Comparison of ENCODE assay signal across 1 cellular context in the genomic region with DNA sequence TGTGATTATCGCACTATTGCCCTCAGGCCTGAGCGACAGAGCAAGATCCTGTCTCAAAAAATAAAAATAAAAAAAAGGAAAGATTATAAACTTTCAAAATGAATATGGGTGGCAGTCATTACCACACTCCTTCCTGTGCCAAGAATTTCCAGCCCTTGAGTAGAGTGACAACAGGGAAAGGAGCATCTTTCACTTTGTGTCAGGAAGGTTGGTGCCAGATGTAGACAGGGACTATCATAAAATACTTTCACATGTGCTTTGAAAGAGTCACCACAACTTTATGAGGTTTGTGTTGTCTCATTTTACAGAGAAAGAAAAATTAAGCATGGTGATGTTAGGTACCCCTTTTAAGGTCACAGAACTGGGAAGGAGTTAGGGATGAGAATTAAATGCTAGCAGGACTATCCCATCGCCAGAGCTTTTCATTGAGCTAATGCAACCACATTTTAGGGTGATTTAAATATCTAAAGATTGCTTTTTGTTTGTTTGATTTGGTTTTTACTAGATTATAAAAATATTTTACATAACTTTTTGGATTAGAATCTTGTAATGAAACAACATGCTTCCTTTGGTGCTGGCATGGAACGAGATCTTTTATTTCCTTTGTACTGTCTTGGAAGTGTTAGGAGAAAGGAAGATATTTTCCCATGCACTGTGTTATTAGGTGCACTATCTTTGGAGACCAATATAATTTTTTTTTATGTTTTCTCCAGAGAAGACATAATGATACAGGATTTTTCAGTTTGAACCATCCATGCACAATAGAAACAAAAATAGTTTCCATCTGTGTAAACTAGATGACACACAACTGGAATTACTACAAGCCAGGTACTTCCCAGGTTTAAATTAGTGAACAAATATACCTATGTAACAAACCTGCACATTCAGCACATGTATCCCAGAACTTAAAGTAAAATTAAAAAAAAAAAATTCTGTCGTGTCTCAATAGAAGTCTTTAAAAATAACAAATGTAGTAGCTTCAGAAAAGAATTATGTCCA.
TF ChIP-seq lines count a peak whose summit lies in the region.

No MANE protein-coding gene starts in this region.

TF ChIP-seq in HepG2, 621 proteins besides CTCF, POLR2A, EP300 and RAD21 (continued from another document):
- TF ChIP-seq, protein P1, sequence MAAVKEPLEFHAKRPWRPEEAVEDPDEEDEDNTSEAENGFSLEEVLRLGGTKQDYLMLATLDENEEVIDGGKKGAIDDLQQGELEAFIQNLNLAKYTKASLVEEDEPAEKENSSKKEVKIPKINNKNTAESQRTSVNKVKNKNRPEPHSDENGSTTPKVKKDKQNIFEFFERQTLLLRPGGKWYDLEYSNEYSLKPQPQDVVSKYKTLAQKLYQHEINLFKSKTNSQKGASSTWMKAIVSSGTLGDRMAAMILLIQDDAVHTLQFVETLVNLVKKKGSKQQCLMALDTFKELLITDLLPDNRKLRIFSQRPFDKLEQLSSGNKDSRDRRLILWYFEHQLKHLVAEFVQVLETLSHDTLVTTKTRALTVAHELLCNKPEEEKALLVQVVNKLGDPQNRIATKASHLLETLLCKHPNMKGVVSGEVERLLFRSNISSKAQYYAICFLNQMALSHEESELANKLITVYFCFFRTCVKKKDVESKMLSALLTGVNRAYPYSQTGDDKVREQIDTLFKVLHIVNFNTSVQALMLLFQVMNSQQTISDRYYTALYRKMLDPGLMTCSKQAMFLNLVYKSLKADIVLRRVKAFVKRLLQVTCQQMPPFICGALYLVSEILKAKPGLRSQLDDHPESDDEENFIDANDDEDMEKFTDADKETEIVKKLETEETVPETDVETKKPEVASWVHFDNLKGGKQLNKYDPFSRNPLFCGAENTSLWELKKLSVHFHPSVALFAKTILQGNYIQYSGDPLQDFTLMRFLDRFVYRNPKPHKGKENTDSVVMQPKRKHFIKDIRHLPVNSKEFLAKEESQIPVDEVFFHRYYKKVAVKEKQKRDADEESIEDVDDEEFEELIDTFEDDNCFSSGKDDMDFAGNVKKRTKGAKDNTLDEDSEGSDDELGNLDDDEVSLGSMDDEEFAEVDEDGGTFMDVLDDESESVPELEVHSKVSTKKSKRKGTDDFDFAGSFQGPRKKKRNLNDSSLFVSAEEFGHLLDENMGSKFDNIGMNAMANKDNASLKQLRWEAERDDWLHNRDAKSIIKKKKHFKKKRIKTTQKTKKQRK (IDR thresholded peaks at IDR 0.05; ENCODE audit: low read length) = no peak
- TF ChIP-seq, protein P2, sequence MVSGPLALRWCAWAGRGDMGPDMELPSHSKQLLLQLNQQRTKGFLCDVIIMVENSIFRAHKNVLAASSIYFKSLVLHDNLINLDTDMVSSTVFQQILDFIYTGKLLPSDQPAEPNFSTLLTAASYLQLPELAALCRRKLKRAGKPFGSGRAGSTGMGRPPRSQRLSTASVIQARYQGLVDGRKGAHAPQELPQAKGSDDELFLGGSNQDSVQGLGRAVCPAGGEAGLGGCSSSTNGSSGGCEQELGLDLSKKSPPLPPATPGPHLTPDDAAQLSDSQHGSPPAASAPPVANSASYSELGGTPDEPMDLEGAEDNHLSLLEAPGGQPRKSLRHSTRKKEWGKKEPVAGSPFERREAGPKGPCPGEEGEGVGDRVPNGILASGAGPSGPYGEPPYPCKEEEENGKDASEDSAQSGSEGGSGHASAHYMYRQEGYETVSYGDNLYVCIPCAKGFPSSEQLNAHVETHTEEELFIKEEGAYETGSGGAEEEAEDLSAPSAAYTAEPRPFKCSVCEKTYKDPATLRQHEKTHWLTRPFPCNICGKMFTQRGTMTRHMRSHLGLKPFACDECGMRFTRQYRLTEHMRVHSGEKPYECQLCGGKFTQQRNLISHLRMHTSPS (CRISPR knock-in tag; IDR thresholded peaks at IDR 0.05; ENCODE audit: low read depth) = no peak
- no peak for TF ChIP-seq NR2F2 (IDR thresholded peaks at IDR 0.05; ENCODE audit: borderline replicate concordance, low read depth)
- TF ChIP-seq, protein P3, sequence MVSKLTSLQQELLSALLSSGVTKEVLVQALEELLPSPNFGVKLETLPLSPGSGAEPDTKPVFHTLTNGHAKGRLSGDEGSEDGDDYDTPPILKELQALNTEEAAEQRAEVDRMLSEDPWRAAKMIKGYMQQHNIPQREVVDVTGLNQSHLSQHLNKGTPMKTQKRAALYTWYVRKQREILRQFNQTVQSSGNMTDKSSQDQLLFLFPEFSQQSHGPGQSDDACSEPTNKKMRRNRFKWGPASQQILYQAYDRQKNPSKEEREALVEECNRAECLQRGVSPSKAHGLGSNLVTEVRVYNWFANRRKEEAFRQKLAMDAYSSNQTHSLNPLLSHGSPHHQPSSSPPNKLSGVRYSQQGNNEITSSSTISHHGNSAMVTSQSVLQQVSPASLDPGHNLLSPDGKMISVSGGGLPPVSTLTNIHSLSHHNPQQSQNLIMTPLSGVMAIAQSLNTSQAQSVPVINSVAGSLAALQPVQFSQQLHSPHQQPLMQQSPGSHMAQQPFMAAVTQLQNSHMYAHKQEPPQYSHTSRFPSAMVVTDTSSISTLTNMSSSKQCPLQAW (CRISPR knock-in tag; IDR thresholded peaks at IDR 0.05) = no peak
- TF ChIP-seq POLR2AphosphoS2 (IDR thresholded peaks at IDR 0.05; ENCODE audit: low read depth, low read length) = no peak
